Comparison of ENCODE assay signal across 8 cellular contexts in the genomic region with DNA sequence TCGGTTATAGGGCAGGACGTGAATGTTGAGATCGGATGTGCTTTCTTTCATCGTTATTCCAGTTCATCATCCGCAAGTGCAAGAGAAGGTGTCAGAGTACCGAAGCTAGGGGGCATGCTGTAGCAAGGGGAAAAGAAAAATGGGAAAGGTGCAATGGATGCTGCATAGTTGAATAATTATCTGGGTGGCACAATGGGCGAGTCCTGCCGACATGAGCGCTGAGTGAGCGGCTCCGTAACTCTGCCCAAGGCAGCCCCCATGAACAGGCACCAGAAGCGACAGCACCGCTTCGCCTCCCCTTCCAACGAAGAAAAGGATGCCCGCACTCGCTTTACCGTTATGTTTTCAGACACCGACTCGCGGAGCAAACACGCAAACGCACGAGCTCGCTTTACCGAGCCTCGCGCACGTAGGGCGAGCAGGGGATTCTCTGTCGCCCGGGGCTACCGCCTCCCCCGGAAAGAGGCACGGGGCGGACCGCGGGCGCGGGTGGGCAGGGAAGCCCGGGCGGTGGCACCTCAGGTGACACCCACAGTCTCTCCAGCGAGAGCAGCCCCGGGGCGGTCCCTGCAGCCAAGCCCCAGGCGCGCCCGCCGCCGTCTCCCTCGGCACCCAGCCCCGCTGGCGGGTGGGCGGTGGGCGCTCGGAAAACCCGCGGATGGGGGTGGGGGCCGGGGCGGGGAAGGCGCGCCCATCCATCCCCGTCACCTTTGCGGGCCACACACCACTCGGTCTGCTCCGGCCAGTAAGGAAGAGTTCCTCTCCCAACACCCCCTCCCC. TPM values are rescaled to one million over a fixed set of nuclear protein-coding genes. Genes with fewer than 3 reads are reported as not detected.
DNase-seq lines count a peak whose midpoint lies in the region; ATAC-seq and TF ChIP-seq lines count a peak whose summit lies in the region.

No MANE protein-coding gene starts in this region.

- H3K27ac ChIP-seq in C4-2B (peak overlapping the region; percentile 88), neural progenitor cell (peak overlapping the region; percentile 89)

- H3K36me3 ChIP-seq in MG63 (peaks cover 3% of the 10 kb centered on the region; the same call in 1 of the 2 replicates), neural progenitor cell (no peaks in the 10 kb centered on the region)

- H3K9me3 ChIP-seq in MG63 (no peaks in the 10 kb centered on the region), neural progenitor cell (ENCODE audit: low read depth) (no peaks in the 10 kb centered on the region)

- H3K4me3 ChIP-seq in MG63, result peak overlapping the region; percentile 86
- H3K4me3 ChIP-seq in neural progenitor cell, result peak overlapping the region; percentile 75

- H3K27me3 ChIP-seq in MG63 (no peaks in the 10 kb centered on the region), neural progenitor cell (no peaks in the 10 kb centered on the region)

- TF ChIP-seq CTCF in C4-2B (conservative IDR thresholded peaks at IDR 0.05), result peak; percentile 70
- TF ChIP-seq CTCF in neural progenitor cell (IDR thresholded peaks at IDR 0.05), result peak; percentile 67

- H3K79me2 ChIP-seq in neural progenitor cell (ENCODE audit: low read depth), result peaks cover 89% of the 10 kb centered on the region

- peaks cover 38% of the 10 kb centered on the region for H3K4me1 ChIP-seq in neural progenitor cell

- peak overlapping the region; percentile 94 for H3K4me2 ChIP-seq in neural progenitor cell

- peaks cover 9% of the 10 kb centered on the region for H3K4me1 Mint-ChIP-seq in neural progenitor cell

- H2AFZ ChIP-seq in neural progenitor cell (replicated peaks), result peak overlapping the region; percentile 81

- H3K4me3 Mint-ChIP-seq in neural progenitor cell, result peak overlapping the region; percentile 90

- peak overlapping the region; percentile 35 for H3K27ac Mint-ChIP-seq in neural progenitor cell

- peak overlapping the region; percentile 58 for H3K9ac ChIP-seq in neural progenitor cell

- no peaks in the 10 kb centered on the region for H3K27me3 Mint-ChIP-seq in neural progenitor cell (ENCODE audit: insufficient read depth, low read depth)

- peaks cover 47% of the 10 kb centered on the region for H4K20me1 ChIP-seq in neural progenitor cell (ENCODE audit: low read depth)

- peaks cover 13% of the 10 kb centered on the region for H3F3A ChIP-seq in neural progenitor cell (ENCODE audit: low read depth)

- H3K36me3 Mint-ChIP-seq in neural progenitor cell, result no peaks in the 10 kb centered on the region

- peak; percentile 27 for DNase-seq in MG63
- peak; percentile 45 for DNase-seq in SHP77 treated with DMSO at 0.1 percent for 48 hours (lab: John Stamatoyannopoulos, UW)
- DNase-seq in activated naive CD4-positive, alpha-beta T cell (lab: John Stamatoyannopoulos, UW), result peak; percentile 10 to 50 (median 21)
- peak; percentile 46 for DNase-seq in foreskin melanocyte
- peak; percentile 81 for DNase-seq in neural progenitor cell (ENCODE audit: low spot score)
- DNase-seq in stromal cell of bone marrow (ENCODE audit: low read depth), result peak; percentile 31

- no peaks in the 10 kb centered on the region for H3K9me3 Mint-ChIP-seq in neural progenitor cell

- peak; percentile 37 for ATAC-seq in GM21526 (IDR thresholded peaks at IDR 0.05; ENCODE audit: low FRiP score, unreplicated experiment)

RNA-seq across cellular contexts. Expression of a gene that starts 0.7 kb away (rescaled TPM):
- 4.7 and 4.8 TPM in 2 replicates for total RNA-seq in MG63 (2014; rRNA removed; shearing (Covaris generic); ENCODE audit: low replicate concordance)
- 57.8 and 81.1 TPM in 2 replicates for total RNA-seq in neural progenitor cell (ENCODE audit: low replicate concordance)

RNA-seq across cellular contexts. Expression of a gene that starts 1.4 kb away (rescaled TPM):
- 12.0 and 15.7 TPM in 2 replicates for total RNA-seq in MG63 (2014; rRNA removed; shearing (Covaris generic); ENCODE audit: low replicate concordance)
- 24.9 and 40.1 TPM in 2 replicates for total RNA-seq in neural progenitor cell (ENCODE audit: low replicate concordance)

Comparison
In these comparisons a context has a peak if more than half of its experiments do, and no peak if none do; other contexts are left out.
1. Peak in every context shown above with its lines: DNase-seq, ATAC-seq, H3K4me3 ChIP-seq and H3K27ac ChIP-seq.
2. DNase-seq: peak in every context shown above with its lines; median percentile 81 in neural progenitor cell; 46 in foreskin melanocyte; 45 in SHP77 treated with DMSO at 0.1 percent for 48 hours; 31 in stromal cell of bone marrow; 27 in MG63; 21 in activated naive CD4-positive, alpha-beta T cell.
3. RNA of a gene that starts 0.7 kb away (total RNA-seq): 57.8 to 81.1 TPM in neural progenitor cell; 4.7 to 4.8 TPM in MG63; every median in the first group is over 10 times any median in the second.